23 cellular contexts compared by ENCODE assay signal in the genomic region with DNA sequence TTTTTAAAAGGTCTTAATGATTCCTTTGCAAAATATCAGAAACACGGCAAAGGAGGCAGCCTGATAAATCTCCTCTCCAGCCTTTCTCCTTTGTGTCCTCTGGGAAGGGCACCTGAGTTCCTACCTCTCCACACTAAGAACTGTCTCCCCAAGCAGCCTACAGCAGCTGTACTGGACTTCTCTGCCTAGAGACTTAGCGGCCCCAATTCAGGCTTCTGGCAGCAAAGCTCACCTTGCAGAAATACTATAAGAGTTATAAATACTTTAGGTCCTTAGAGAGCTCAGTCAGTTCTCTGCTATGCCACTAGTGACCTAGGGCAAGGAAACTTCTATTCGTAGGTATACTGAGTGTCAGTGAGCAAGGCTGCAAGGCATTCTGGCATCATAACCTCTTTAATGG.
"Had no signal": no experiment of that assay in that cellular context is flagged by ENCODE, and none has a peak within 500 bp of the region (broad histone marks: within the 10 kb centered on the region; RNA-seq: fewer than 3 reads in every experiment).

No MANE protein-coding gene starts in this region.

- H3K36me3 ChIP-seq: stomach, suprapubic skin, thoracic aorta, thyroid gland, tibial artery, tibial nerve, transverse colon, upper lobe of left lung, upper lobe of right lung, uterus, vagina had no signal

- H3K27me3 ChIP-seq: stomach, testis, thyroid gland, tibial artery, upper lobe of left lung, upper lobe of right lung, uterus, vagina had no signal

- H3K9me3 ChIP-seq: stomach, suprapubic skin, testis, thoracic aorta, thyroid gland, tibial artery, tibial nerve, transverse colon, upper lobe of left lung, upper lobe of right lung, uterus, vagina had no signal

- DNase-seq: stimulated activated CD4-positive, alpha-beta T cell treated with anti-CD3 and anti-CD28 coated beads, Interleukin-2, amount 100 ng/mL, for 48 hours; stimulated activated CD4-positive, alpha-beta T cell treated with anti-CD3 and anti-CD28 coated beads, Interleukin-4, amount 100 ng/mL, for 1 hour; stimulated activated CD4-positive, alpha-beta T cell treated with anti-CD3 and anti-CD28 coated beads, Interleukin-4, amount 100 ng/mL, for 24 hours; stimulated activated CD4-positive, alpha-beta T cell treated with anti-CD3 and anti-CD28 coated beads, Interleukin-4, amount 100 ng/mL, for 4 hours; stimulated activated CD8-positive, alpha-beta memory T cell treated with anti-CD3 and anti-CD28 coated beads, Interleukin-4, amount 100 ng/mL, for 48 hours; stimulated activated naive B cell treated with anti-CD40 and anti-IgM and Interleukin-4, amounts not matched to agents 10 μg/mL and 1 μg/mL and 100 μg/mL, for 72 hours; stimulated activated naive CD4-positive, alpha-beta T cell; stimulated activated naive CD4-positive, alpha-beta T cell treated with Interleukin-2 at 50 U/mL for 16 hours; stimulated activated naive CD8-positive, alpha-beta T cell treated with anti-CD3 and anti-CD28 coated beads, Interleukin-15, amount 100 ng/mL, for 72 hours; stimulated activated naive CD8-positive, alpha-beta T cell treated with anti-CD3 and anti-CD28 coated beads, Interleukin-15, Interleukin-2, amounts not matched to agents 100 U/mL and 50 U/mL, for 24 hours; stomach; substantia nigra; testis; thyroid gland; tibial artery; transverse colon; upper lobe of left lung; upper lobe of right lung; uterus had no signal

- H3K4me3 ChIP-seq: stomach, suprapubic skin, testis, thoracic aorta, thyroid gland, tibial artery, tibial nerve, transverse colon, upper lobe of left lung, upper lobe of right lung, uterus, vagina had no signal

- H3K27ac ChIP-seq: stomach, suprapubic skin, testis, thoracic aorta, thyroid gland, tibial artery, tibial nerve, transverse colon, upper lobe of left lung, upper lobe of right lung, uterus, vagina had no signal
